In the genomic region with DNA sequence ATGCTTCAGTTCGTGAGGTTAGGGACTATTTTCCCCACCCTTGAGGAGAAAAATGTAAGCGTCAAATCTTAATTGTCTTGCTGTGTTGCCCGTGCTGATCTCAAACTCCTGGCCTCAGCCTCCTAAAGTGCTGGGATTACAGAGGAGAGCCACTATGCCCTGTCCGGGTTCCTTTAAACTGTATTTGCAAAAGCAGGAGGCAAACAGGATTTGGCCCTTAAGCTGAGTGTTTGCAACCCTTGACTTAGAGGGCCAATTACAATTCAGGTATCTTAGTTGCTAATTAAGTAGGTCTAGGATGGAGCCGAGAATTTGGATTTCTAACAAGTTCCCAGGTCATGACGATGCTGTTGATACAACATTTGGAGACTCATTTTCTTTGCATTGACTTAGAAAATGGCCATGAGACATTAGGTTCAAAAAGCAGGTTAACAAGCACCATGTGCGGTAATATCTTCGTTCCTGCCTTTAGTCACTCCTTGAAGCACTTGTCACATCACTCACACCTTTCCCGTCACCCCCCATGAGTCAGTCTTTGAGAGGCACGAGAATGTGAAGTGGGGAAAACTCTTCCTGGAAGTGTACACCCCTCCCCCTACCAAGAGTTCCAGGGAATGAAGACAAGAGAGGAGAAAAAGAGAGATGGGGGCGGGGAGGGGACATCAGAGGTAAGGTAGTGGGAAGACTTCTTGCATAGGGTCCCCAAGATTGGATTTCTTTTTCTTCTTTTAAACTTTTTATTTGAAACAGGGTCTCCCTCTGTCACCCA, we compare ENCODE assay signal across 14 cellular contexts. TPM values are rescaled to one million over a fixed set of nuclear protein-coding genes. Genes with fewer than 3 reads are reported as not detected.
DNase-seq lines count a peak whose midpoint lies in the region; ATAC-seq, FAIRE-seq and TF ChIP-seq lines count a peak whose summit lies in the region.
"Had no signal": no experiment of that assay in that cellular context is flagged by ENCODE, and none has a peak within 500 bp of the region (broad histone marks: within the 10 kb centered on the region; RNA-seq: fewer than 3 reads in every experiment).

No MANE protein-coding gene starts in this region.

- ATAC-seq in central memory CD8-positive, alpha-beta T cell (replicated peaks; ENCODE audit: extremely low read depth, poor library complexity, severe bottlenecking): no peak
- ATAC-seq in HG02981 (IDR thresholded peaks at IDR 0.05; ENCODE audit: unreplicated experiment): no peak
- ATAC-seq: left colon had no signal

- peak; percentile 34 to 35 for DNase-seq in activated CD4-positive, alpha-beta T cell treated with anti-CD3 and anti-CD28 coated beads for 4 hours
- DNase-seq in activated CD4-positive, alpha-beta T cell treated with anti-CD3 and anti-CD28 coated beads, Interleukin-2, amount 50 U/mL, for 1 hour: no peak
- no peak for DNase-seq in central memory CD8-positive, alpha-beta T cell (ENCODE audit: low spot score in 2 of 2)
- peak; percentile 35 to 38 for DNase-seq in stimulated activated CD8-positive, alpha-beta memory T cell treated with anti-CD3 and anti-CD28 coated beads, Interleukin-7, amount 100 ng/mL, for 4 hours (ENCODE audit: low read depth in 2 of 2)
- DNase-seq in NCI-H2029 treated with DMSO at 0.1 percent for 48 hours (lab: John Stamatoyannopoulos, UW): no peak
- DNase-seq in GM12891 (ENCODE audit: insufficient read length, low spot score): no peak
- DNase-seq: anterior cingulate cortex, hippocampal formation, left colon, NCI-H146 had no signal

- peak overlapping the region; percentile 95 for H3K27ac Mint-ChIP-seq in T-helper 1 cell treated with Interleukin-12 subunit alpha and Interleukin-12 subunit beta and Interleukin-4 antibody, amounts not matched to agents 30 μg/mL and 1 μg/mL, for 36 hours
- H3K27ac Mint-ChIP-seq in central memory CD8-positive, alpha-beta T cell (ENCODE audit: low read depth): peak overlapping the region; percentile 30

- TF ChIP-seq POLR2A in GM12891 (IDR thresholded peaks at IDR 0.05; ENCODE audit: low read depth, low read length): no peak

- H3K27me3 Mint-ChIP-seq in T-helper 1 cell treated with Interleukin-12 subunit alpha and Interleukin-12 subunit beta and Interleukin-4 antibody, amounts not matched to agents 30 μg/mL and 1 μg/mL, for 36 hours (ENCODE audit: low read depth): no peaks in the 10 kb centered on the region
- no peaks in the 10 kb centered on the region for H3K27me3 Mint-ChIP-seq in central memory CD8-positive, alpha-beta T cell

- peaks cover 17% of the 10 kb centered on the region for H3K36me3 Mint-ChIP-seq in T-helper 1 cell treated with Interleukin-12 subunit alpha and Interleukin-12 subunit beta and Interleukin-4 antibody, amounts not matched to agents 30 μg/mL and 1 μg/mL, for 36 hours (ENCODE audit: low read depth)
- H3K36me3 Mint-ChIP-seq in central memory CD8-positive, alpha-beta T cell (ENCODE audit: insufficient read depth): peaks cover 25% of the 10 kb centered on the region

- no peak for FAIRE-seq in GM12891 (lab: Jason Lieb, UNC)

- H3K4me3 Mint-ChIP-seq in T-helper 1 cell treated with Interleukin-12 subunit alpha and Interleukin-12 subunit beta and Interleukin-4 antibody, amounts not matched to agents 30 μg/mL and 1 μg/mL, for 36 hours: peak overlapping the region; percentile 75
- H3K4me3 Mint-ChIP-seq in central memory CD8-positive, alpha-beta T cell: peak overlapping the region; percentile 54
- H3K4me3 Mint-ChIP-seq: nephron had no signal

- no peaks in the 10 kb centered on the region for H3K9me3 Mint-ChIP-seq in T-helper 1 cell treated with Interleukin-12 subunit alpha and Interleukin-12 subunit beta and Interleukin-4 antibody, amounts not matched to agents 30 μg/mL and 1 μg/mL, for 36 hours
- H3K9me3 Mint-ChIP-seq in central memory CD8-positive, alpha-beta T cell: no peaks in the 10 kb centered on the region
- H3K9me3 Mint-ChIP-seq: nephron had no signal

- peaks cover 62% of the 10 kb centered on the region for H3K4me1 Mint-ChIP-seq in T-helper 1 cell treated with Interleukin-12 subunit alpha and Interleukin-12 subunit beta and Interleukin-4 antibody, amounts not matched to agents 30 μg/mL and 1 μg/mL, for 36 hours (ENCODE audit: low read depth)
- H3K4me1 Mint-ChIP-seq in central memory CD8-positive, alpha-beta T cell: peaks cover 53% of the 10 kb centered on the region
- H3K4me1 Mint-ChIP-seq: nephron had no signal

TF ChIP-seq in GM12891, 5 proteins besides CTCF, POLR2A, EP300 and RAD21:
- TF ChIP-seq PAX5 (IDR thresholded peaks at IDR 0.05; ENCODE audit: insufficient read depth, low read length, severe bottlenecking): no peak

RNA-seq across cellular contexts. Expression of a gene that starts 2.6 kb away (rescaled TPM):
- polyA plus RNA-seq in GM12891 (2012; ENCODE audit: low read depth, missing spikeins): 21.5 TPM

RNA-seq across cellular contexts. Expression of a gene that starts 13.4 kb away (rescaled TPM):
- polyA plus RNA-seq in GM12891 (2012; ENCODE audit: low read depth, missing spikeins): 33.6 TPM

RNA-seq across cellular contexts. Expression of a gene that starts 21.3 kb away (rescaled TPM):
- 63.4 TPM for polyA plus RNA-seq in GM12891 (2012; ENCODE audit: low read depth, missing spikeins)

RNA-seq across cellular contexts. Expression of a gene that starts 33.7 kb away (rescaled TPM):
- polyA plus RNA-seq in GM12891 (2012; ENCODE audit: low read depth, missing spikeins): 2.3 TPM

RNA-seq across cellular contexts. Expression of a gene that starts 55.9 kb away (rescaled TPM):
- 80.2 TPM for polyA plus RNA-seq in GM12891 (2012; ENCODE audit: low read depth, missing spikeins)
- polyA plus RNA-seq: fibroblast of lung had no signal

Comparison
In these comparisons a context has a peak if more than half of its experiments do, and no peak if none do; other contexts are left out.
1. DNase-seq: peak in activated CD4-positive, alpha-beta T cell treated with anti-CD3 and anti-CD28 coated beads for 4 hours (2 of 2) and stimulated activated CD8-positive, alpha-beta memory T cell treated with anti-CD3 and anti-CD28 coated beads, Interleukin-7, amount 100 ng/mL, for 4 hours (2 of 2); none in activated CD4-positive, alpha-beta T cell treated with anti-CD3 and anti-CD28 coated beads, Interleukin-2, amount 50 U/mL, for 1 hour (single experiment), central memory CD8-positive, alpha-beta T cell (0 of 2), NCI-H2029 treated with DMSO at 0.1 percent for 48 hours (single experiment) and GM12891 (single experiment).